In the genomic region with DNA sequence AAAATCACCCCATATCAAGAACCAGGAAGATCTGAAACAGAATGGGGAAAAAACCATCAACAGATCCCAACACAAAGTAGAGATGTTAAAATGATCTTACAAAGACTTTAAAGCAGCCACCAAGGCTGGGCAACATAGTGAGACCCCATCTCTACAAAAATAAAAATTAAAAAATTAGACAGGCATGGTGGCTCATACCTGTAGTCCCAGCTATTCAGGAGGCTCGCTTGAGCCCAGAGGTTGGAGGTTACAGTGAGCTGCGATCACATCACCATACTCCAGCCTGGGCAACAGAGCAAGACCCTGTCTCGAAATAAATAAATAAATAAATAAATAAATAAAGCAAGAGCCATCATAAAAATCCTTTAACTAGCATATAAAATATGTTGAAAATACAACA, we compare ENCODE assay signal across 8 cellular contexts.
"Had no signal": no experiment of that assay in that cellular context is flagged by ENCODE, and none has a peak within 500 bp of the region (broad histone marks: within the 10 kb centered on the region; RNA-seq: fewer than 3 reads in every experiment).

No MANE protein-coding gene starts in this region.

- H3K4me3 ChIP-seq: GM23248, HAP-1 had no signal

- DNase-seq: GM23248, GOT3, H7, KG1 had no signal

- FAIRE-seq: HTR-8/SVneo had no signal

- H3K36me3 ChIP-seq: HAP-1 had no signal

- H3K27me3 Mint-ChIP-seq: IgD-negative memory B cell had no signal

- H3K27ac ChIP-seq: GM23248 had no signal

- H2AFZ ChIP-seq: GM23248 had no signal

- H3K9ac ChIP-seq: GM23248 had no signal

- H3K4me1 ChIP-seq: HAP-1 had no signal

- ATAC-seq: HCT116 had no signal
